ENCODE assay signal across 1 cellular context in genomic region chr11:130037881-130038601, GRCh38.
TF ChIP-seq lines count a peak whose summit lies in the region.

No MANE protein-coding gene starts in this region.

TF ChIP-seq in SK-N-SH treated with all-trans-retinoic acid at 6 μM for 48 hours, 23 proteins besides CTCF, POLR2A, EP300 and RAD21 (continued from another document):
- no peak for TF ChIP-seq POU6F1 (CRISPR knock-in tag; IDR thresholded peaks at IDR 0.05; ENCODE audit: borderline replicate concordance, low read depth)
- no peak for TF ChIP-seq CSDC2 (CRISPR knock-in tag; IDR thresholded peaks at IDR 0.05)
- no peak for TF ChIP-seq BACH2 (CRISPR knock-in tag; IDR thresholded peaks at IDR 0.05; ENCODE audit: borderline replicate concordance)
